In genomic region chr1:9730096-9730901, GRCh38 we compare ENCODE assay signal across 12 cellular contexts.
DNase-seq lines count a peak whose midpoint lies in the region; ATAC-seq and TF ChIP-seq lines count a peak whose summit lies in the region.
"Had no signal": no experiment of that assay in that cellular context is flagged by ENCODE, and none has a peak within 500 bp of the region (broad histone marks: within the 10 kb centered on the region; RNA-seq: fewer than 3 reads in every experiment).

No MANE protein-coding gene starts in this region.

- peak overlapping the region; percentile 32 for H3K4me3 Mint-ChIP-seq in activated T-cell treated with anti-CD3 and anti-CD28 coated beads, Interleukin-2, amount 50 U/mL, for 24 hours
- peak overlapping the region; percentile 38 for H3K4me3 Mint-ChIP-seq in activated CD8-positive, alpha-beta T cell treated with anti-CD3 and anti-CD28 coated beads, Interleukin-2, amount 10 ng/mL, durations not matched to agents 7 days and 5 days
- no peak overlapping the region for H3K4me3 Mint-ChIP-seq in MCF 10A (ENCODE audit: unreplicated experiment)

- no peak for TF ChIP-seq POLR2A in testis (IDR thresholded peaks at IDR 0.05)

- peaks cover 68% of the 10 kb centered on the region for H3K4me1 Mint-ChIP-seq in activated T-cell treated with anti-CD3 and anti-CD28 coated beads, Interleukin-2, amount 50 U/mL, for 24 hours (ENCODE audit: low read depth)
- peaks cover 83% of the 10 kb centered on the region for H3K4me1 Mint-ChIP-seq in activated CD8-positive, alpha-beta T cell treated with anti-CD3 and anti-CD28 coated beads, Interleukin-2, amount 10 ng/mL, durations not matched to agents 7 days and 5 days (ENCODE audit: low read depth)
- H3K4me1 Mint-ChIP-seq in MCF 10A (ENCODE audit: insufficient read depth, unreplicated experiment), result no peaks in the 10 kb centered on the region

- no TSS peak for BruUV-seq in MCF 10A (replicated peaks; lab: Mats Ljungman, UMichigan)

- TF ChIP-seq CTCF in testis (IDR thresholded peaks at IDR 0.05) (no peak), MCF 10A (IDR thresholded peaks at IDR 0.05; ENCODE audit: unreplicated experiment) (no peak)

- no peaks in the 10 kb centered on the region for H3K27me3 Mint-ChIP-seq in activated T-cell treated with anti-CD3 and anti-CD28 coated beads, Interleukin-2, amount 50 U/mL, for 24 hours
- no peaks in the 10 kb centered on the region for H3K27me3 Mint-ChIP-seq in activated CD8-positive, alpha-beta T cell treated with anti-CD3 and anti-CD28 coated beads, Interleukin-2, amount 10 ng/mL, durations not matched to agents 7 days and 5 days (ENCODE audit: low read depth)
- H3K27me3 Mint-ChIP-seq in MCF 10A (ENCODE audit: insufficient read depth, unreplicated experiment), result no peaks in the 10 kb centered on the region

- H3K27ac ChIP-seq in layer of hippocampus (ENCODE audit: low read depth, low read length) (peak overlapping the region; percentile 14), testis (no peak overlapping the region)
- H3K27ac ChIP-seq: cardiac muscle cell had no signal

- H3K9me3 ChIP-seq in testis, result no peaks in the 10 kb centered on the region

- POLR2A ChIA-PET in activated CD8-positive, alpha-beta T cell treated with anti-CD3 and anti-CD28 coated beads, Interleukin-2, amount 10 ng/mL, durations not matched to agents 7 days and 5 days (lab: Charles Lee), result interaction anchor here (0.6 to 1.3 kb wide), 3 partner anchors 9 to 27 kb away, joined by 3 to 4 read pairs (median 4); no protein-coding TSS in a partner anchor
- POLR2A ChIA-PET in MCF 10A (lab: Yijun Ruan, JAX), result no interaction called here

- no peaks in the 10 kb centered on the region for H3K4me1 ChIP-seq in testis

- H3K4me3 ChIP-seq in testis, result no peak overlapping the region
- H3K4me3 ChIP-seq: cardiac muscle cell had no signal

- CTCF ChIA-PET in activated CD8-positive, alpha-beta T cell treated with anti-CD3 and anti-CD28 coated beads, Interleukin-2, amount 10 ng/mL, durations not matched to agents 7 days and 5 days (lab: Charles Lee), result interaction anchor here (1.5 to 1.9 kb wide), 2 partner anchors 9 to 103 kb away, joined by 4 to 5 read pairs; no protein-coding TSS in a partner anchor
- CTCF ChIA-PET in MCF 10A (lab: Yijun Ruan, JAX), result interaction anchor here (0.6 kb wide), 1 partner anchor 849 kb away, joined by 3 read pairs; no protein-coding TSS in a partner anchor

- intact Hi-C loops in testis (cut with DNase I; ENCODE audit: low total_unique reads) (no loop called here), MCF 10A (cut with micrococcal nuclease) (no loop called here)

- peak overlapping the region; percentile 88 for H3K27ac Mint-ChIP-seq in activated T-cell treated with anti-CD3 and anti-CD28 coated beads, Interleukin-2, amount 50 U/mL, for 24 hours
- peak overlapping the region; percentile 87 for H3K27ac Mint-ChIP-seq in activated CD8-positive, alpha-beta T cell treated with anti-CD3 and anti-CD28 coated beads, Interleukin-2, amount 10 ng/mL, durations not matched to agents 7 days and 5 days
- no peak overlapping the region for H3K27ac Mint-ChIP-seq in MCF 10A (ENCODE audit: low read depth, unreplicated experiment)

- DNase-seq in activated T-cell treated with anti-CD3 and anti-CD28 coated beads, Interleukin-2, amount 50 U/mL, for 24 hours, result no peak
- DNase-seq in activated T-cell treated with anti-CD3 and anti-CD28 coated beads for 4 hours (no peak), testis (peak; percentile 39), MCF 10A (ENCODE audit: unreplicated experiment) (no peak)
- DNase-seq in activated CD8-positive, alpha-beta T cell treated with anti-CD3 and anti-CD28 coated beads, Interleukin-2, amount 10 ng/mL, durations not matched to agents 7 days and 5 days, result no peak
- DNase-seq in activated CD4-positive, CD25-positive, alpha-beta regulatory T cell (lab: John Stamatoyannopoulos, UW), result no peak
- DNase-seq in stimulated activated CD4-positive, alpha-beta T cell treated with anti-CD3 and anti-CD28 coated beads, Interleukin-2, amount 100 ng/mL, for 24 hours, result no peak
- DNase-seq: ACHN; activated CD4-positive, alpha-beta T cell treated with anti-CD3 and anti-CD28 coated beads, Interleukin-2, amount 50 U/mL, for 1 hour; stimulated activated CD4-positive, alpha-beta T cell treated with anti-CD3 and anti-CD28 coated beads, Interleukin-4, amount 100 ng/mL, for 24 hours had no signal

- 84% methylated on average over 44 to 45 of the region's 45 CpGs for WGBS in testis, 2 donors

- H3K9me3 Mint-ChIP-seq in activated T-cell treated with anti-CD3 and anti-CD28 coated beads, Interleukin-2, amount 50 U/mL, for 24 hours, result no peaks in the 10 kb centered on the region
- no peaks in the 10 kb centered on the region for H3K9me3 Mint-ChIP-seq in activated CD8-positive, alpha-beta T cell treated with anti-CD3 and anti-CD28 coated beads, Interleukin-2, amount 10 ng/mL, durations not matched to agents 7 days and 5 days (ENCODE audit: insufficient read depth)
- H3K9me3 Mint-ChIP-seq in MCF 10A (ENCODE audit: unreplicated experiment), result no peaks in the 10 kb centered on the region

- no peaks in the 10 kb centered on the region for H3K36me3 ChIP-seq in testis (ENCODE audit: low read depth, missing control alignments)

- H3K27me3 ChIP-seq in layer of hippocampus (ENCODE audit: control insufficient read depth, insufficient read depth, low read length), result no peaks in the 10 kb centered on the region
- no peaks in the 10 kb centered on the region for H3K27me3 ChIP-seq in testis
- H3K27me3 ChIP-seq: cardiac muscle cell had no signal

- H3K36me3 Mint-ChIP-seq in activated T-cell treated with anti-CD3 and anti-CD28 coated beads, Interleukin-2, amount 50 U/mL, for 24 hours (ENCODE audit: low read depth), result peaks cover 91% of the 10 kb centered on the region
- H3K36me3 Mint-ChIP-seq in activated CD8-positive, alpha-beta T cell treated with anti-CD3 and anti-CD28 coated beads, Interleukin-2, amount 10 ng/mL, durations not matched to agents 7 days and 5 days (ENCODE audit: low read depth), result peaks cover 79% of the 10 kb centered on the region
- peaks cover 79% of the 10 kb centered on the region for H3K36me3 Mint-ChIP-seq in MCF 10A (ENCODE audit: insufficient read depth, unreplicated experiment)

- ATAC-seq in activated CD8-positive, alpha-beta T cell treated with anti-CD3 and anti-CD28 coated beads, Interleukin-2, amount 10 ng/mL, durations not matched to agents 7 days and 5 days, result no peak
